Comparison of ENCODE assay signal across 23 cellular contexts in the genomic region with DNA sequence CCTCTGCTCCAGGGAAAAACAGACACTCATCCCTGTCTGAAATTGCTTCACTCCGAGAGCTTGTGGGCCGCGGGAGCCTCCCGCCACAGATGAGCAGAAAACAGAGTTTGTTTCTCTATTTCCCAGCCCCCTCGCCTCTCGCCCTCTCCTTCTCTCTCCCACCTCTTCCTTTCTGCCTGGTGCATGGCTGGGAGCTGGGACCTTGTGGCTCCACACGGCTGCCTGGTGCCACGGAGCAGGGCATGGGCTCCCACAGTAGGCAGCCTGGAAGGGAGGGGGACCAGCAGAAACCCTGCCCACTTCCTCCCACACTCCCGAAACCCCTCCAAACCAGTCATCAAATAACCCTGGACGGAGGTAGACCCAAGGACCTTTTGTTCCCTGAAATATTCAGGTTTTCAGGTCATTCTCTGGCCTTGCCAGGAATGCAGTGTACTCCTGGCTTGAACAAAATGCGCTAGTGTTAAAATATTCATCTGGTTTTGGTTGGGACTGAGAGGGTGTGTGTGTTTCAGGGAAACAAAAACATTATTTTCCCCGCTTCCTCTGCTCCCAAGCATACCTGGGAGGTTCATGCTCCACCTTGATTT.
"Had no signal": no experiment of that assay in that cellular context is flagged by ENCODE, and none has a peak within 500 bp of the region (broad histone marks: within the 10 kb centered on the region; RNA-seq: fewer than 3 reads in every experiment).

No MANE protein-coding gene starts in this region.

- H3K4me1 Mint-ChIP-seq: activated CD4-positive, alpha-beta T cell treated with anti-CD3 and anti-CD28 coated beads, Interleukin-2, amount 10 ng/mL, durations not matched to agents 7 days and 5 days; activated CD8-positive, alpha-beta memory T cell treated with anti-CD3 and anti-CD28 coated beads, Interleukin-2, amount 10 ng/mL, durations not matched to agents 7 days and 5 days; activated naive CD4-positive, alpha-beta T cell treated with anti-CD3 and anti-CD28 coated beads, Interleukin-2, amount 10 ng/mL, durations not matched to agents 7 days and 5 days; T-helper 17 cell had no signal

- DNase-seq: activated CD4-positive, alpha-beta T cell treated with anti-CD3 and anti-CD28 coated beads, Interleukin-2, amount 10 ng/mL, durations not matched to agents 7 days and 5 days; activated CD4-positive, CD25-positive, alpha-beta regulatory T cell treated with anti-CD3 and anti-CD28 coated beads, Interleukin-2, amount 50 U/mL, for 72 hours; activated CD8-positive, alpha-beta memory T cell treated with anti-CD3 and anti-CD28 coated beads, Interleukin-2, amount 10 ng/mL, durations not matched to agents 7 days and 5 days; activated CD8-positive, alpha-beta T cell treated with anti-CD3 and anti-CD28 coated beads for 36 hours; activated effector memory CD4-positive, alpha-beta T cell treated with anti-CD3 and anti-CD28 coated beads, Interleukin-2, amount 50 U/mL, for 16 hours; activated naive CD4-positive, alpha-beta T cell treated with anti-CD3 and anti-CD28 coated beads, Interleukin-2, amount 10 ng/mL, durations not matched to agents 7 days and 5 days; activated T-cell treated with anti-CD3 and anti-CD28 coated beads for 4 hours; body of pancreas; central memory CD4-positive, alpha-beta T cell; effector memory CD8-positive, alpha-beta T cell; glutamatergic neuron; hypothalamus; psoas muscle; right cardiac atrium; stimulated activated CD4-positive, alpha-beta T cell treated with anti-CD3 and anti-CD28 coated beads, Interleukin-15, amount 100 ng/mL, for 24 hours; T-helper 17 cell; upper lobe of left lung had no signal

- H3K36me3 Mint-ChIP-seq: activated CD8-positive, alpha-beta memory T cell treated with anti-CD3 and anti-CD28 coated beads, Interleukin-2, amount 10 ng/mL, durations not matched to agents 7 days and 5 days; activated naive CD4-positive, alpha-beta T cell treated with anti-CD3 and anti-CD28 coated beads, Interleukin-2, amount 10 ng/mL, durations not matched to agents 7 days and 5 days; memory B cell; stimulated activated memory B cell treated with anti-CD40 and anti-IgM and Interleukin-4, amounts not matched to agents 10 μg/mL and 1 μg/mL and 100 μg/mL, for 72 hours had no signal

- H3K27me3 Mint-ChIP-seq: activated CD8-positive, alpha-beta memory T cell treated with anti-CD3 and anti-CD28 coated beads, Interleukin-2, amount 10 ng/mL, durations not matched to agents 7 days and 5 days; activated CD8-positive, alpha-beta T cell treated with anti-CD3 and anti-CD28 coated beads for 36 hours; activated naive CD4-positive, alpha-beta T cell treated with anti-CD3 and anti-CD28 coated beads, Interleukin-2, amount 10 ng/mL, durations not matched to agents 7 days and 5 days; memory B cell; stimulated activated memory B cell treated with anti-CD40 and anti-IgM and Interleukin-4, amounts not matched to agents 10 μg/mL and 1 μg/mL and 100 μg/mL, for 72 hours had no signal

- H3K27ac Mint-ChIP-seq: activated CD4-positive, alpha-beta T cell treated with anti-CD3 and anti-CD28 coated beads, Interleukin-2, amount 10 ng/mL, durations not matched to agents 7 days and 5 days; activated CD8-positive, alpha-beta memory T cell treated with anti-CD3 and anti-CD28 coated beads, Interleukin-2, amount 10 ng/mL, durations not matched to agents 7 days and 5 days; activated CD8-positive, alpha-beta T cell treated with anti-CD3 and anti-CD28 coated beads for 36 hours; activated naive CD4-positive, alpha-beta T cell treated with anti-CD3 and anti-CD28 coated beads, Interleukin-2, amount 10 ng/mL, durations not matched to agents 7 days and 5 days; effector memory CD8-positive, alpha-beta T cell; memory B cell; stimulated activated memory B cell treated with anti-CD40 and anti-IgM and Interleukin-4, amounts not matched to agents 10 μg/mL and 1 μg/mL and 100 μg/mL, for 72 hours; T-helper 17 cell had no signal

- H3K4me3 Mint-ChIP-seq: activated CD4-positive, alpha-beta T cell treated with anti-CD3 and anti-CD28 coated beads, Interleukin-2, amount 10 ng/mL, durations not matched to agents 7 days and 5 days; activated CD8-positive, alpha-beta memory T cell treated with anti-CD3 and anti-CD28 coated beads, Interleukin-2, amount 10 ng/mL, durations not matched to agents 7 days and 5 days; activated CD8-positive, alpha-beta T cell treated with anti-CD3 and anti-CD28 coated beads for 36 hours; activated naive CD4-positive, alpha-beta T cell treated with anti-CD3 and anti-CD28 coated beads, Interleukin-2, amount 10 ng/mL, durations not matched to agents 7 days and 5 days; effector memory CD8-positive, alpha-beta T cell; memory B cell; stimulated activated memory B cell treated with anti-CD40 and anti-IgM and Interleukin-4, amounts not matched to agents 10 μg/mL and 1 μg/mL and 100 μg/mL, for 72 hours; T-helper 17 cell had no signal

- H3K27ac ChIP-seq: body of pancreas, esophagus muscularis mucosa, psoas muscle, skin epidermis, thoracic aorta, upper lobe of left lung, VCaP had no signal

- H3K9me3 Mint-ChIP-seq: activated CD4-positive, alpha-beta T cell treated with anti-CD3 and anti-CD28 coated beads, Interleukin-2, amount 10 ng/mL, durations not matched to agents 7 days and 5 days; activated CD8-positive, alpha-beta T cell treated with anti-CD3 and anti-CD28 coated beads for 36 hours; activated naive CD4-positive, alpha-beta T cell treated with anti-CD3 and anti-CD28 coated beads, Interleukin-2, amount 10 ng/mL, durations not matched to agents 7 days and 5 days; effector memory CD8-positive, alpha-beta T cell; memory B cell; stimulated activated memory B cell treated with anti-CD40 and anti-IgM and Interleukin-4, amounts not matched to agents 10 μg/mL and 1 μg/mL and 100 μg/mL, for 72 hours had no signal
